32 cellular contexts compared by ENCODE assay signal in the genomic region with DNA sequence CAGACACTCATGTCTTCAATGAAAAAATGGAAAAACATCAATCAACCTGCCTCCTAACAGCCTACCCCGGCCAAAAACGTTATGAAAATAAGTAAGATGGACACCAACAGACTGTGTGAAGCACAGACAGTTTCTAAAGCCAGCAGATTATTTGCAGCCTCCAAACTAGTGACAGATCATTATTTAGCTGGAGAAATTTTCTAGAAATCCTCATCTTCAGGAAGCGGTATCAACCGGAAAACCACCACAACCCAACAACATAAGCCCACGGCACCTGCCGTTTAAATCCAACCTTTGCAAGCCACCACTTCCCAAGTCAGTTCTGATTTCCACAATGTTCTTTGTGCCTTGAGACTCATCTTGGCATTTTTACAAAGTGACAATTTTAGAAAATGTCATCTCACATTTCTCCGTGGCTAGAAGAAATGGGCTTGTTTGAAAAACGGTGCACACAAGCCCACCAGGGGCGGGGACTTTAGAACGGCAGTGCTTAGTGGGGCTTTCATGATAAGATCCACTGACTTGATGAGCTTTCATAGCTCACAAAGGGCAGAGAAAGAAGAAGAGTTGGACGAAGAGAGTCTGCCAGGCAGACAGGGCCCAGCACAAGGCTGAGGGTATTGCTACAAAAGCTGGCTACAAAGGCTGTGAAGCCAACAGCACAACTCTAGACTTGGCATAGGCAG. TPM values are rescaled to one million over a fixed set of nuclear protein-coding genes. Genes with fewer than 3 reads are reported as not detected.
"Had no signal": no experiment of that assay in that cellular context is flagged by ENCODE, and none has a peak within 500 bp of the region (broad histone marks: within the 10 kb centered on the region; RNA-seq: fewer than 3 reads in every experiment).

No MANE protein-coding gene starts in this region.

- H3K4me2 ChIP-seq: smooth muscle cell had no signal

- H3K27me3 ChIP-seq: pancreas, sigmoid colon, thyroid gland, upper lobe of left lung, vagina had no signal

- ATAC-seq: left cardiac atrium; left ventricle myocardium superior; pancreas; stimulated activated naive B cell treated with anti-CD40 and anti-IgM and Interleukin-4, amounts not matched to agents 10 μg/mL and 1 μg/mL and 100 μg/mL, for 72 hours; T-cell had no signal

- H3K9me3 Mint-ChIP-seq: central memory CD8-positive, alpha-beta T cell; dendritic cell treated with granulocyte-macrophage colony-stimulating factor and Interleukin-4, amounts not matched to agents 40 ng/mL and 50 ng/mL, for 4 days had no signal

- DNase-seq: activated CD4-positive, alpha-beta T cell treated with anti-CD3 and anti-CD28 coated beads for 4 hours; activated CD4-positive, alpha-beta T cell treated with anti-CD3 and anti-CD28 coated beads, Interleukin-2, amount 50 U/mL, for 4 hours; activated CD8-positive, alpha-beta memory T cell treated with anti-CD3 and anti-CD28 coated beads, Interleukin-2, amount 50 U/mL, for 4 hours; activated gamma-delta T cell; activated naive CD4-positive, alpha-beta T cell treated with anti-CD3 and anti-CD28 coated beads, Interleukin-2, amount 10 ng/mL, durations not matched to agents 7 days and 5 days; activated T-cell treated with anti-CD3 and anti-CD28 coated beads, Interleukin-2, amount 50 U/mL, for 1 hour; effector CD4-positive, alpha-beta T cell; foreskin melanocyte; left cardiac atrium; left ventricle myocardium superior; nucleus accumbens; pancreas; retina; sigmoid colon; stimulated activated CD4-positive, alpha-beta T cell treated with anti-CD3 and anti-CD28 coated beads, Interleukin-1b, Interleukin-23, amount 100 ng/mL, for 48 hours; stimulated activated naive B cell treated with anti-CD40 and anti-IgM and Interleukin-4, amounts not matched to agents 10 μg/mL and 1 μg/mL and 100 μg/mL, for 72 hours; stomach; T-cell; thyroid gland; upper lobe of left lung had no signal

- H3K27ac Mint-ChIP-seq: activated naive CD4-positive, alpha-beta T cell treated with anti-CD3 and anti-CD28 coated beads, Interleukin-2, amount 10 ng/mL, durations not matched to agents 7 days and 5 days; dendritic cell treated with granulocyte-macrophage colony-stimulating factor and Interleukin-4, amounts not matched to agents 40 ng/mL and 50 ng/mL, for 4 days; stimulated activated naive B cell treated with anti-CD40 and anti-IgM and Interleukin-4, amounts not matched to agents 10 μg/mL and 1 μg/mL and 100 μg/mL, for 72 hours; T-cell had no signal

- H3K4me1 Mint-ChIP-seq: stimulated activated naive B cell treated with anti-CD40 and anti-IgM and Interleukin-4, amounts not matched to agents 10 μg/mL and 1 μg/mL and 100 μg/mL, for 72 hours had no signal

- H3K4me3 Mint-ChIP-seq: activated naive CD4-positive, alpha-beta T cell treated with anti-CD3 and anti-CD28 coated beads, Interleukin-2, amount 10 ng/mL, durations not matched to agents 7 days and 5 days; central memory CD8-positive, alpha-beta T cell; dendritic cell treated with granulocyte-macrophage colony-stimulating factor and Interleukin-4, amounts not matched to agents 40 ng/mL and 50 ng/mL, for 4 days; stimulated activated naive B cell treated with anti-CD40 and anti-IgM and Interleukin-4, amounts not matched to agents 10 μg/mL and 1 μg/mL and 100 μg/mL, for 72 hours had no signal

- H3K36me3 ChIP-seq: esophagus muscularis mucosa, pancreas, prostate gland, sigmoid colon, stomach, thyroid gland, upper lobe of left lung, vagina had no signal

- H3K4me1 ChIP-seq: esophagus muscularis mucosa, pancreas, prostate gland, sigmoid colon, stomach, thyroid gland, upper lobe of left lung, vagina had no signal

- H3K27ac ChIP-seq: esophagus muscularis mucosa, pancreas, prostate gland, sigmoid colon, stomach, thyroid gland, upper lobe of left lung, vagina, VCaP had no signal

- H3K36me3 Mint-ChIP-seq: activated naive CD4-positive, alpha-beta T cell treated with anti-CD3 and anti-CD28 coated beads, Interleukin-2, amount 10 ng/mL, durations not matched to agents 7 days and 5 days; stimulated activated naive B cell treated with anti-CD40 and anti-IgM and Interleukin-4, amounts not matched to agents 10 μg/mL and 1 μg/mL and 100 μg/mL, for 72 hours; T-cell had no signal

- H3K27me3 Mint-ChIP-seq: stimulated activated naive B cell treated with anti-CD40 and anti-IgM and Interleukin-4, amounts not matched to agents 10 μg/mL and 1 μg/mL and 100 μg/mL, for 72 hours had no signal

- H3K9me3 ChIP-seq: pancreas, prostate gland, thyroid gland, vagina had no signal

- H3K4me3 ChIP-seq: esophagus muscularis mucosa, pancreas, prostate gland, sigmoid colon, smooth muscle cell, stomach, thyroid gland, upper lobe of left lung, vagina had no signal

RNA-seq across cellular contexts. Expression of a gene that starts 34.5 kb away (rescaled TPM):
- total RNA-seq: activated CD8-positive, alpha-beta memory T cell treated with anti-CD3 and anti-CD28 coated beads for 36 hours; bronchial epithelial cell; mucosa of gallbladder; pancreas; sigmoid colon; smooth muscle cell; T-helper 2 cell treated with Interferon-gamma antibody and Interleukin-4, amounts not matched to agents 100 ng/mL and 5 ng/mL, for 36 hours; thyroid gland had no signal
- polyA plus RNA-seq: neural cell, pancreas, sigmoid colon had no signal
